18 cellular contexts compared by ENCODE assay signal in the genomic region with DNA sequence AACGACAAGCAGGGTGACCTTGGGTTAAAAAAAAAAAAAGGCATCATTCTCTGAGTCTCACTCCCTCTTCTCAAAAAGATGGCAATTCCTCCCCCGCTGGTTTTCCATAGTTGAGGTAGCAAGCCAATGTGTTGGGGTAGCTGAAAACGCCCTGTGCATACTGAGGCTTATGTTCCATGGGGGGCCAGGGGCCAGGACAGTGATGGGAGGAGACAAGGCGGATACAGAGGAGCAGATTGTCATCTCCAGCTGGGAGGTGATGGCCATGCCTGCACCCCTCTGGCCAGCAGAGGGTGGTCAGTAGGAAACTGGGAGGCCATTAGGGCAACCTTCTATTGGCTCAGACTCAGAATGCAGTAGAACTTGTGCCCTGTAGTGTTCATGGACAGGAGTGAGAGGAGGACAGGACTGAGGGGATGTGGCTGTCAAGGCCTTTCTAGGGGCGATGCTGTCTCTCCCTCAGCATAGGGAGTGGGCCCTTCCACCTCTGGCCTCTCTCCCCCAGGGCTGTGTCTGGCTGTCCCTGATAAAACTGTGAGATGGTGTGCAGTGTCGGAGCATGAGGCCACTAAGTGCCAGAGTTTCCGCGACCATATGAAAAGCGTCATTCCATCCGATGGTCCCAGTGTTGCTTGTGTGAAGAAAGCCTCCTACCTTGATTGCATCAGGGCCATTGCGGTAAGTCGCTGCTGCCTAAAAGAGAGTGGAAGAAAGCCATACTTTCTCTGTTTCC. TPM values are rescaled to one million over a fixed set of nuclear protein-coding genes. Genes with fewer than 3 reads are reported as not detected.
"Had no signal": no experiment of that assay in that cellular context is flagged by ENCODE, and none has a peak within 500 bp of the region (broad histone marks: within the 10 kb centered on the region; RNA-seq: fewer than 3 reads in every experiment).

No MANE protein-coding gene starts in this region.

- H3K36me3 ChIP-seq: lower lobe of right lung, neutrophil, spleen, tibial nerve, vagina had no signal

- H3K4me1 ChIP-seq: lower lobe of right lung, vagina had no signal

- H3K9ac ChIP-seq: parathyroid adenoma had no signal

- DNase-seq: activated CD4-positive, alpha-beta T cell treated with anti-CD3 and anti-CD28 coated beads for 1 hour; activated CD4-positive, alpha-beta T cell treated with anti-CD3 and anti-CD28 coated beads, Interleukin-2, amount 50 U/mL, for 4 hours; activated naive CD4-positive, alpha-beta T cell; activated naive CD8-positive, alpha-beta T cell treated with anti-CD3 and anti-CD28 coated beads for 36 hours; aorta; dermis blood vessel endothelial cell; effector memory CD8-positive, alpha-beta T cell; left cardiac atrium; lower lobe of right lung; spleen; stimulated activated naive B cell treated with anti-CD40 and anti-IgM and Interleukin-4, amounts not matched to agents 10 μg/mL and 1 μg/mL and 100 μg/mL, for 72 hours; SW 1271 had no signal

- H3K27ac ChIP-seq: hepatocyte, lower lobe of right lung, neutrophil, parathyroid adenoma, spleen, tibial nerve, vagina had no signal

- H3K9me3 ChIP-seq: lower lobe of right lung, neutrophil, spleen, tibial nerve, vagina had no signal

- H3K4me3 ChIP-seq: hepatocyte, lower lobe of right lung, spleen, tibial nerve, vagina had no signal

- H3K27me3 ChIP-seq: hepatocyte, vagina had no signal

RNA-seq across cellular contexts. Expression of a gene that starts 1.9 kb away (rescaled TPM):
- total RNA-seq: fibroblast of villous mesenchyme had no signal
